8 cellular contexts compared by ENCODE assay signal in genomic region chr7:5477723-5478531, GRCh38. TPM values are rescaled to one million over a fixed set of nuclear protein-coding genes. Genes with fewer than 3 reads are reported as not detected.
DNase-seq lines count a peak whose midpoint lies in the region; ATAC-seq and TF ChIP-seq lines count a peak whose summit lies in the region.

No MANE protein-coding gene starts in this region.

- no peak for DNase-seq in CD8-positive, alpha-beta T cell
- DNase-seq in activated naive CD8-positive, alpha-beta T cell treated with anti-CD3 and anti-CD28 coated beads, Interleukin-2, amount 10 ng/mL, durations not matched to agents 7 days and 5 days = no peak
- peak; percentile 80 for DNase-seq in iPS-NIHi7 (ENCODE audit: extremely low spot score)
- DNase-seq in thoracic aorta (ENCODE audit: low spot score) = no peak
- DNase-seq in NCI-H128 (lab: John Stamatoyannopoulos, UW; ENCODE audit: unreplicated experiment) = no peak
- no peak for DNase-seq in COLO668 (lab: John Stamatoyannopoulos, UW; ENCODE audit: unreplicated experiment)
- no peak for DNase-seq in posterior vena cava (ENCODE audit: low spot score)

- CTCF ChIA-PET in CD8-positive, alpha-beta T cell (lab: Charles Lee) = interaction anchor here (0.5 to 1.4 kb wide), 3 partner anchors 17 to 303 kb away, joined by 3 to 4 read pairs (median 3); no protein-coding TSS in a partner anchor

- H3K27me3 ChIP-seq in CD8-positive, alpha-beta T cell (ENCODE audit: insufficient read depth, low read length) = no peaks in the 10 kb centered on the region
- no peaks in the 10 kb centered on the region for H3K27me3 ChIP-seq in thoracic aorta (replicated peaks; ENCODE audit: insufficient read depth)

- H3K4me1 ChIP-seq in CD8-positive, alpha-beta T cell (ENCODE audit: insufficient read depth, low read length) = no peaks in the 10 kb centered on the region
- peaks cover 0 to 13% of the 10 kb centered on the region in 2 donors for H3K4me1 ChIP-seq in thoracic aorta (ENCODE audit: control insufficient read depth in 1 of 2, low read depth in 2 of 2)

- peaks cover 2% of the 10 kb centered on the region for H3K4me1 Mint-ChIP-seq in CD8-positive, alpha-beta T cell (ENCODE audit: low read depth)
- H3K4me1 Mint-ChIP-seq in activated naive CD8-positive, alpha-beta T cell treated with anti-CD3 and anti-CD28 coated beads, Interleukin-2, amount 10 ng/mL, durations not matched to agents 7 days and 5 days = peaks cover 7% of the 10 kb centered on the region

- H3K27me3 Mint-ChIP-seq in CD8-positive, alpha-beta T cell (ENCODE audit: low read depth) = no peaks in the 10 kb centered on the region
- no peaks in the 10 kb centered on the region for H3K27me3 Mint-ChIP-seq in activated naive CD8-positive, alpha-beta T cell treated with anti-CD3 and anti-CD28 coated beads, Interleukin-2, amount 10 ng/mL, durations not matched to agents 7 days and 5 days

- H3K9me3 ChIP-seq in CD8-positive, alpha-beta T cell (ENCODE audit: low read length) = no peaks in the 10 kb centered on the region
- H3K9me3 ChIP-seq in thoracic aorta = no peaks in the 10 kb centered on the region

- H3K4me3 ChIP-seq in CD8-positive, alpha-beta T cell (ENCODE audit: low read depth, low read length) = no peak overlapping the region
- H3K4me3 ChIP-seq in thoracic aorta = peak overlapping the region; percentile 66

- H3K4me3 Mint-ChIP-seq in CD8-positive, alpha-beta T cell = peak overlapping the region; percentile 67
- peak overlapping the region; percentile 47 for H3K4me3 Mint-ChIP-seq in activated naive CD8-positive, alpha-beta T cell treated with anti-CD3 and anti-CD28 coated beads, Interleukin-2, amount 10 ng/mL, durations not matched to agents 7 days and 5 days

- peaks cover 7% of the 10 kb centered on the region for H3K36me3 Mint-ChIP-seq in CD8-positive, alpha-beta T cell
- H3K36me3 Mint-ChIP-seq in activated naive CD8-positive, alpha-beta T cell treated with anti-CD3 and anti-CD28 coated beads, Interleukin-2, amount 10 ng/mL, durations not matched to agents 7 days and 5 days = peaks cover 2% of the 10 kb centered on the region

- intact Hi-C loops in CD8-positive, alpha-beta T cell (cut with DNase I, micrococcal nuclease) = no loop called here
- intact Hi-C loops in posterior vena cava (cut with DNase I) = no loop called here

- no peak for TF ChIP-seq CTCF in CD8-positive, alpha-beta T cell (IDR thresholded peaks at IDR 0.05)
- peak; percentile 46 for TF ChIP-seq CTCF in thoracic aorta (IDR thresholded peaks at IDR 0.05)

- H3K9me3 Mint-ChIP-seq in CD8-positive, alpha-beta T cell = no peaks in the 10 kb centered on the region
- no peaks in the 10 kb centered on the region for H3K9me3 Mint-ChIP-seq in activated naive CD8-positive, alpha-beta T cell treated with anti-CD3 and anti-CD28 coated beads, Interleukin-2, amount 10 ng/mL, durations not matched to agents 7 days and 5 days

- no peak for ATAC-seq in CD8-positive, alpha-beta T cell
- peak; percentile 67 for ATAC-seq in HG03135 (IDR thresholded peaks at IDR 0.05; ENCODE audit: unreplicated experiment)
- peak; percentile 25 for ATAC-seq in activated naive CD8-positive, alpha-beta T cell treated with anti-CD3 and anti-CD28 coated beads, Interleukin-2, amount 10 ng/mL, durations not matched to agents 7 days and 5 days (ENCODE audit: low read depth)
- no peak for ATAC-seq in thoracic aorta (ENCODE audit: insufficient number of reproducible peaks, low FRiP score, low read depth)

- H3K27ac Mint-ChIP-seq in CD8-positive, alpha-beta T cell = no peak overlapping the region
- H3K27ac Mint-ChIP-seq in activated naive CD8-positive, alpha-beta T cell treated with anti-CD3 and anti-CD28 coated beads, Interleukin-2, amount 10 ng/mL, durations not matched to agents 7 days and 5 days = no peak overlapping the region

- POLR2A ChIA-PET in CD8-positive, alpha-beta T cell (lab: Charles Lee) = interaction anchor here (0.6 kb wide), 1 partner anchor 519 kb away, joined by 3 read pairs; no protein-coding TSS in a partner anchor
- POLR2A ChIA-PET in activated naive CD8-positive, alpha-beta T cell treated with anti-CD3 and anti-CD28 coated beads, Interleukin-2, amount 10 ng/mL, durations not matched to agents 7 days and 5 days (lab: Charles Lee) = interaction anchor here (1.1 kb wide), 1 partner anchor 82 kb away, joined by 3 read pairs; no protein-coding TSS in a partner anchor

- no peaks in the 10 kb centered on the region for H3K36me3 ChIP-seq in CD8-positive, alpha-beta T cell (ENCODE audit: insufficient read depth, low read length)
- H3K36me3 ChIP-seq in thoracic aorta = no peaks in the 10 kb centered on the region

- H3K27ac ChIP-seq in CD8-positive, alpha-beta T cell (ENCODE audit: low read depth, low read length) = no peak overlapping the region
- no peak overlapping the region for H3K27ac ChIP-seq in thoracic aorta

RNA-seq across cellular contexts. Expression of gene FBXL18, which starts 35.7 kb away (rescaled TPM):
- total RNA-seq in CD8-positive, alpha-beta T cell = 1 to 10 TPM; 6.7 to 7.9 TPM
- 10 to 100 TPM; 11.4 to 12.0 TPM for total RNA-seq in activated naive CD8-positive, alpha-beta T cell treated with anti-CD3 and anti-CD28 coated beads, Interleukin-2, amount 10 ng/mL, durations not matched to agents 7 days and 5 days
- total RNA-seq in thoracic aorta (1 to 10 TPM; 7.2 to 8.1 TPM), posterior vena cava (1 to 10 TPM; 6.9 to 8.0 TPM)

RNA-seq across cellular contexts. Expression of gene ACTB, which starts 52.5 kb away (rescaled TPM):
- 1,000 to 10,000 TPM; 1,844 to 1,874 TPM for total RNA-seq in CD8-positive, alpha-beta T cell
- total RNA-seq in activated naive CD8-positive, alpha-beta T cell treated with anti-CD3 and anti-CD28 coated beads, Interleukin-2, amount 10 ng/mL, durations not matched to agents 7 days and 5 days = 1,000 to 10,000 TPM; 8,205 to 8,750 TPM
- total RNA-seq in thoracic aorta (over 10,000 TPM in 1 of 2 donors, 1,000 to 10,000 TPM in 1; 7,643 to 10,126 TPM), posterior vena cava (over 10,000 TPM in 1 of 2 donors, 1,000 to 10,000 TPM in 1; 9,373 to 10,305 TPM)

RNA-seq across cellular contexts. Expression of gene TNRC18, which starts 54.3 kb away (rescaled TPM):
- 100 to 1,000 TPM in 1 of 2 experiments, 10 to 100 TPM in 1; 87.0 to 107 TPM for total RNA-seq in CD8-positive, alpha-beta T cell
- 10 to 100 TPM; 51.9 to 57.2 TPM for total RNA-seq in activated naive CD8-positive, alpha-beta T cell treated with anti-CD3 and anti-CD28 coated beads, Interleukin-2, amount 10 ng/mL, durations not matched to agents 7 days and 5 days
- total RNA-seq in thoracic aorta (100 to 1,000 TPM; 182 to 244 TPM), posterior vena cava (100 to 1,000 TPM in 1 of 2 donors, 10 to 100 TPM in 1; 93.0 to 103 TPM)

Comparison
In these comparisons a context has a peak if more than half of its experiments do, and no peak if none do; other contexts are left out.
1. ATAC-seq: peak in HG03135 (single experiment) and activated naive CD8-positive, alpha-beta T cell treated with anti-CD3 and anti-CD28 coated beads, Interleukin-2, amount 10 ng/mL, durations not matched to agents 7 days and 5 days (single experiment); none in CD8-positive, alpha-beta T cell (single experiment) and thoracic aorta (single experiment).
2. RNA of gene ACTB, which starts 52.5 kb away (total RNA-seq): 9,373 to 10,305 TPM in posterior vena cava, 7,643 to 10,126 TPM in thoracic aorta and 8,205 to 8,750 TPM in activated naive CD8-positive, alpha-beta T cell treated with anti-CD3 and anti-CD28 coated beads, Interleukin-2, amount 10 ng/mL, durations not matched to agents 7 days and 5 days; 1,844 to 1,874 TPM in CD8-positive, alpha-beta T cell; every median in the first group is over 4 times any median in the second.